Comparison of ENCODE assay signal across 29 cellular contexts in the genomic region with DNA sequence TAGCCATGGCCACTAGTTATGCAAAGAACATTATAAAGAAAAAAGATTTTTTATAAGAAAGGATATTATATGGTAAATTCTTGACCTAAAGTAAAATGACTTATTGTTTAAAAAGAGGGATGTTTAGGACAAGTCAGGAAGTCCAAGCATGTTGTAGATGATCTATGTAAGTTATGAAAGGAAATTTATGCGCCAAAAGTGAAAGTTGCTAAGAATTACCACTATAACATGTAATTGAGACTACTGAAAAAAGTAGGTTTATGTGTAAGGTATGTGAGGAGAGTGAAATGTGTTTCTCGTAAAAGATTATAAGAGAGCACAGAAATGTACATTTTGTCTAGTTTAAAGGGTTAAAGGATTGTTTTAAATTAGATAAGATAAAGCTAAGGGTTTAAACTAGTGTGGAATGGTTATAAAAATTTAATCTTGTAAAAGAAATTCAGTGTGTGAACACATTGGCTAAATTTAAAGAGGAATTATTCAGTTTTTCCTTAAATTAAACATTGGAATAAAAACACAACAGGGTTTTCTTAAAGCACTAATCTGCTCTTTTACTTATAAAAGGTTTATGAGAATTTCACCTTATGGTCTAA.
DNase-seq lines count a peak whose midpoint lies in the region.
"Had no signal": no experiment of that assay in that cellular context is flagged by ENCODE, and none has a peak within 500 bp of the region (broad histone marks: within the 10 kb centered on the region; RNA-seq: fewer than 3 reads in every experiment).

No MANE protein-coding gene starts in this region.

- no peak overlapping the region for H2BK120ac ChIP-seq in mesendoderm (ENCODE audit: low read depth, low read length)

- WGBS in mesendoderm (ENCODE audit: extremely low coverage, insufficient coverage, low lambda C conversion rate): no CpG with 5 or more reads among the region's 2 CpGs

- no peaks in the 10 kb centered on the region for H3K4me1 ChIP-seq in mesendoderm (ENCODE audit: control insufficient read depth, low read depth, low read length)
- H3K4me1 ChIP-seq: BE2C, foreskin keratinocyte, psoas muscle, sigmoid colon, tibial artery had no signal

- H3K4me3 ChIP-seq in mesendoderm (ENCODE audit: low read length): no peak overlapping the region
- H3K4me3 ChIP-seq: psoas muscle, sigmoid colon, tibial artery had no signal

- no peaks in the 10 kb centered on the region for H3K79me1 ChIP-seq in mesendoderm (ENCODE audit: low read length)

- H3K27ac ChIP-seq in mesendoderm (ENCODE audit: low read depth, low read length): no peak overlapping the region
- H3K27ac ChIP-seq: foreskin keratinocyte, psoas muscle, sigmoid colon, tibial artery had no signal

- DNase-seq in NCI-H2171 treated with DMSO at 0.1 percent for 48 hours (lab: John Stamatoyannopoulos, UW) (peak; percentile 1), NCI-H2171 (lab: John Stamatoyannopoulos, UW) (no peak), Kasumi-1 (lab: John Stamatoyannopoulos, UW) (peak; percentile 5 to 9), RPMI8226 (peak; percentile 6), mesendoderm (peak; percentile 59), AG20443 (ENCODE audit: low spot score) (no peak)
- no peak for DNase-seq in stimulated activated CD4-positive, alpha-beta T cell treated with anti-CD3 and anti-CD28 coated beads, Interleukin-2, amount 100 ng/mL, for 24 hours
- DNase-seq in activated T-cell treated with anti-CD3 and anti-CD28 coated beads, Interleukin-2, amount 50 U/mL, for 48 hours: no peak
- DNase-seq: activated CD4-positive, alpha-beta T cell treated with anti-CD3 and anti-CD28 coated beads, Interleukin-2, amount 50 U/mL, for 48 hours; activated CD4-positive, CD25-positive, alpha-beta regulatory T cell; activated naive CD8-positive, alpha-beta T cell treated with anti-CD3 and anti-CD28 coated beads, Interleukin-2, amount 50 U/mL, for 24 hours; activated T-cell treated with anti-CD3 and anti-CD28 coated beads, Interleukin-2, amount 50 U/mL, for 72 hours; BE2C; CD8-positive, alpha-beta T cell; central memory CD4-positive, alpha-beta T cell; cortex of kidney; head of caudate nucleus; islet precursor cell; left ventricle myocardium superior; MM.1S; NCI-H1417; NCI-H2029 treated with DMSO at 0.1 percent for 48 hours; nucleus accumbens; psoas muscle; sigmoid colon; SK-N-SH; stimulated activated CD4-positive, alpha-beta T cell treated with anti-CD3 and anti-CD28 coated beads, Interleukin-4, amount 100 ng/mL, for 24 hours; tibial artery had no signal

- no peak overlapping the region for H2AK5ac ChIP-seq in mesendoderm (ENCODE audit: low read length)

- H2BK15ac ChIP-seq in mesendoderm (replicated peaks; ENCODE audit: low read depth): no peak overlapping the region

- H3K27me3 ChIP-seq in mesendoderm (ENCODE audit: insufficient read depth, low read length, poor library complexity): no peaks in the 10 kb centered on the region
- H3K27me3 ChIP-seq: BE2C, foreskin keratinocyte, sigmoid colon, tibial artery had no signal

- H3K36me3 ChIP-seq in mesendoderm (ENCODE audit: control insufficient read depth, insufficient read depth, low read length): no peaks in the 10 kb centered on the region
- H3K36me3 ChIP-seq: BE2C, sigmoid colon, tibial artery had no signal

- H3K4me2 ChIP-seq in mesendoderm (ENCODE audit: low read length): no peak overlapping the region
- H3K4me2 ChIP-seq: SK-N-SH had no signal

- H2BK5ac ChIP-seq in mesendoderm (ENCODE audit: low read length): no peak overlapping the region

- no peak overlapping the region for H3K23ac ChIP-seq in mesendoderm (ENCODE audit: low read length)

- no peak overlapping the region for H3K9ac ChIP-seq in mesendoderm (ENCODE audit: low read length)
- H3K9ac ChIP-seq: SK-N-SH had no signal

- H4K5ac ChIP-seq in mesendoderm (ENCODE audit: low read length): no peak overlapping the region

- H4K8ac ChIP-seq in mesendoderm (ENCODE audit: low read depth, low read length): no peak overlapping the region

- no peak overlapping the region for H3K56ac ChIP-seq in mesendoderm (ENCODE audit: low read length)

- no peaks in the 10 kb centered on the region for H3K79me2 ChIP-seq in mesendoderm (ENCODE audit: control insufficient read depth, insufficient read depth, low read length)

- H3K4ac ChIP-seq in mesendoderm (ENCODE audit: low read depth, low read length): no peak overlapping the region

- no peak overlapping the region for H3K18ac ChIP-seq in mesendoderm (ENCODE audit: low read length)

Comparison
In these comparisons a context has a peak if more than half of its experiments do, and no peak if none do; other contexts are left out.
1. DNase-seq: peak in NCI-H2171 treated with DMSO at 0.1 percent for 48 hours (single experiment), Kasumi-1 (2 of 2), RPMI8226 (single experiment) and mesendoderm (single experiment); none in NCI-H2171 (single experiment), AG20443 (single experiment), stimulated activated CD4-positive, alpha-beta T cell treated with anti-CD3 and anti-CD28 coated beads, Interleukin-2, amount 100 ng/mL, for 24 hours (0 of 2) and activated T-cell treated with anti-CD3 and anti-CD28 coated beads, Interleukin-2, amount 50 U/mL, for 48 hours (0 of 2).